Comparison of ENCODE assay signal across 8 cellular contexts in the genomic region with DNA sequence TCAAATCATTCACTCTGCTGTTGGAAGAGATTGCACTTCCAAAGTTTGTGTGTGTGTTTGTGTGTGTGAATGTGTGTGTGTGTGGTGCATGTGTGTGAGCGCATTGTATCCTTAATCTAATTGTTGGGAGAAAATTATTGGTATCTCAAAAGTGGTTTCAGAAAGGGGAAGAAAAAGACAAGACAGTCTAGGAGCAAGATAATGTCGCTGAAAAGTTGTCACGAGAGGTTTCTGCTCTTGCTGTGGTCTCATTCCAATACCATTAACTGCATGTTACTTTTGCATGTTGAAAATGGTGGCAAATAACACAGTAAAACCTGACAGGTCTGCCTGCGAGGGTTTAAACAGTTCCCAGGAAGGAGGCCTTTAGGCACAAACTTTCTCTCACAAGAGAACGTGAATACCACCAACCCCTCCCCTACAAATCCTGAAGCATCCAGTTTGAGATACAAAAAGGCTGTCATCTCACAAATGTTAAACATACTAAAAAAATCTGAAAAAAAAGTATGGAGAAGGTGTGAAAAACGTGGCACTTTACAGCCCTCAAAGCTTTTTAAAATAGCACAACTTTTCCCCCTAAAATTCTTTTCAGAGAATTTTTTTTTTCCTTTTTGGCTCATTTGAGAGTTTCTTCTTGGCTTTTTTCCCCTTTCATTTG. TPM values are rescaled to one million over a fixed set of nuclear protein-coding genes. Genes with fewer than 3 reads are reported as not detected.
DNase-seq lines count a peak whose midpoint lies in the region; ATAC-seq, FAIRE-seq and TF ChIP-seq lines count a peak whose summit lies in the region.

No MANE protein-coding gene starts in this region.

- H3K9ac ChIP-seq in K562 (ENCODE audit: insufficient read depth in 1 of 2, low read depth in 2 of 2, low read length in 2 of 2): peak overlapping the region in 1 of 2 experiments; percentile 50; a peak in 2 of 4 replicates

- intact Hi-C loops in K562 (cut with micrococcal nuclease): loop anchor here (5.0 kb wide), 2 partner anchors 67 to 177 kb away; a partner anchor contains a TSS

- 0 out of 2 replicates have a peak, but pooled peaks have one; percentile 40 for TF ChIP-seq POLR2A in K562 (conservative IDR thresholded peaks at IDR 0.05)

- H3K27ac ChIP-seq in K562 (ENCODE audit: extremely low read depth, low read depth, low read length) (peak overlapping the region; percentile 60), lung (ENCODE audit: low read depth in 1 of 2, low read length in 1 of 2) (peak overlapping the region; percentile 62 to 99), temporal lobe (ENCODE audit: low read depth, low read length) (peak overlapping the region; percentile 99)

- no TSS peak for BruUV-seq in K562 (replicated peaks; lab: Mats Ljungman, UMichigan)

- H3K9me3 ChIP-seq in K562 (replicated peaks; ENCODE audit: control insufficient read depth, insufficient read depth, low read depth, low read length) (no peaks in the 10 kb centered on the region), lung (ENCODE audit: control insufficient read depth in 2 of 2, insufficient read depth in 1 of 2, low read length in 1 of 2) (no peaks in the 10 kb centered on the region)

- FAIRE-seq in K562 (lab: Jason Lieb, UNC): peak; percentile 32

- CTCF ChIA-PET in K562 (lab: Yijun Ruan, JAX; ENCODE audit: low intra/inter-chr PET ratio): interaction anchor here (0.6 kb wide), 1 partner anchor 646 kb away, joined by 4 read pairs; no protein-coding TSS in a partner anchor

- peaks cover 90% of the 10 kb centered on the region for H3K36me3 ChIP-seq in K562 (ENCODE audit: control insufficient read depth, insufficient read depth, low read length)
- no peaks in the 10 kb centered on the region for H3K36me3 ChIP-seq in lung (ENCODE audit: control insufficient read depth in 2 of 2, insufficient read depth in 2 of 2, low read length in 2 of 2)

- H4K20me1 ChIP-seq in K562 (replicated peaks; ENCODE audit: control insufficient read depth, insufficient read depth, low read length): peaks cover 43% of the 10 kb centered on the region

- ATAC-seq in K562 (peak; percentile 4), lung (ENCODE audit: insufficient read depth, low FRiP score) (no peak), HG03354 (IDR thresholded peaks at IDR 0.05; ENCODE audit: poor library complexity, severe bottlenecking, unreplicated experiment) (no peak), GM18873 (IDR thresholded peaks at IDR 0.05; ENCODE audit: low FRiP score, unreplicated experiment) (no peak)

- no peak for TF ChIP-seq EP300 in K562 (IDR thresholded peaks at IDR 0.05; ENCODE audit: low read length)

- in situ Hi-C loops in K562 (cut with MboI): no loop called here

- H3K27me3 ChIP-seq in K562 (ENCODE audit: control insufficient read depth in 2 of 2, insufficient read depth in 2 of 2, low read length in 2 of 2): no peaks in the 10 kb centered on the region
- H3K27me3 ChIP-seq in lung (ENCODE audit: control insufficient read depth, insufficient read depth): no peaks in the 10 kb centered on the region

- TF ChIP-seq CTCF in K562 (IDR thresholded peaks at IDR 0.05 in 2 of 3, conservative IDR thresholded peaks at IDR 0.05 in 1 of 3; ENCODE audit: insufficient read depth in 2 of 3, low read depth in 1 of 3, low read length in 3 of 3) (no peak), lung (IDR thresholded peaks at IDR 0.05; ENCODE audit: control extremely low read depth, extremely low read depth) (no peak)

- DNase-seq in LHCN-M2 (ENCODE audit: low read depth) (peak; percentile 19), K562 (ENCODE audit: extremely low read depth in 1 of 4, low spot score in 3 of 4) (peak in 1 of 4 experiments; percentile 41), lung (ENCODE audit: low spot score) (no peak), NCI-H146 (lab: John Stamatoyannopoulos, UW) (no peak), hepatic stellate cell (ENCODE audit: low spot score) (no peak)

- peaks cover 100% of the 10 kb centered on the region for H3K79me2 ChIP-seq in K562 (ENCODE audit: control insufficient read depth, insufficient read depth, low read length)

- H3K4me1 ChIP-seq in K562 (replicated peaks in 1 of 2; ENCODE audit: control insufficient read depth in 2 of 2, insufficient read depth in 2 of 2, low read length in 2 of 2) (peaks cover 33 to 89% of the 10 kb centered on the region in 2 experiments), lung (ENCODE audit: control insufficient read depth in 2 of 2, insufficient read depth in 2 of 2, low read length in 2 of 2) (peaks cover 3 to 8% of the 10 kb centered on the region in 2 donors)

- no peak overlapping the region for H2AFZ ChIP-seq in K562 (ENCODE audit: low read depth, low read length)

- H3K9me1 ChIP-seq in K562 (ENCODE audit: control insufficient read depth, insufficient read depth, low read length): no peaks in the 10 kb centered on the region

- POLR2A ChIA-PET in K562 (lab: Yijun Ruan, JAX): interaction anchor here (0.7 to 4.8 kb wide), 5 partner anchors 12 to 374 kb away, joined by 3 to 21 read pairs (median 3); no protein-coding TSS in a partner anchor

- peak overlapping the region; percentile 3; the same call in 1 of the 2 replicates for H3K4me3 ChIP-seq in K562
- H3K4me3 ChIP-seq in lung: no peak overlapping the region

- TF ChIP-seq RAD21 in K562 (CRISPR knock-in tag; conservative IDR thresholded peaks at IDR 0.05 in 1 of 2, IDR thresholded peaks at IDR 0.05 in 1 of 2): no peak

- WGBS in K562 (ENCODE audit: insufficient coverage, low coverage, missing lambda C conversion rate): 11% methylated on average over 6 of the region's 6 CpGs
- WGBS in lung, 2 donors: 32 to 53% methylated on average over 6 of the region's 6 CpGs

- peak overlapping the region; percentile 65 for H3K4me2 ChIP-seq in K562 (ENCODE audit: insufficient read depth, low read length)

TF ChIP-seq in K562, 482 proteins besides CTCF, POLR2A, EP300 and RAD21 (continues in another document):
- TF ChIP-seq CCNT2 (IDR thresholded peaks at IDR 0.05; ENCODE audit: borderline replicate concordance, extremely low read depth, insufficient read length, low read depth, low read length) (peak; percentile 14), HDGF (IDR thresholded peaks at IDR 0.05) (peak; percentile 75; the same call in 1 of the 2 replicates), HDAC1 (IDR thresholded peaks at IDR 0.05) (0 out of 4 replicates have a peak, but pooled peaks of 1 of the 2 experiments have one; percentile 7), FOXM1 (IDR thresholded peaks at IDR 0.05; ENCODE audit: low read depth) (no peak), FOXM1 (CRISPR knock-in tag; IDR thresholded peaks at IDR 0.05; ENCODE audit: low read depth) (no peak), MIER1 (IDR thresholded peaks at IDR 0.05; ENCODE audit: low read depth) (no peak), TOE1 (IDR thresholded peaks at IDR 0.05; ENCODE audit: borderline replicate concordance) (0 out of 2 replicates have a peak, but pooled peaks have one; percentile 10), TOE1 (CRISPR knock-in tag; IDR thresholded peaks at IDR 0.05; ENCODE audit: borderline replicate concordance, low read depth) (no peak), CREB1 (IDR thresholded peaks at IDR 0.05) (no peak), CREB1 (CRISPR knock-in tag; IDR thresholded peaks at IDR 0.05) (no peak), KAT2B (IDR thresholded peaks at IDR 0.05; ENCODE audit: low read depth, low read length) (no peak), CHCHD3 (CRISPR knock-in tag; IDR thresholded peaks at IDR 0.05) (no peak), PTBP1 (IDR thresholded peaks at IDR 0.05; ENCODE audit: low read depth, low read length) (no peak), ZNF239 (CRISPR knock-in tag; IDR thresholded peaks at IDR 0.05) (no peak), PML (IDR thresholded peaks at IDR 0.05; ENCODE audit: low read length) (no peak; the same call in 1 of the 2 replicates), SUPT5H (IDR thresholded peaks at IDR 0.05) (peak; percentile 58), POLR2G (IDR thresholded peaks at IDR 0.05; ENCODE audit: low read depth, low read length) (no peak; the same call in 1 of the 2 replicates), BMI1 (IDR thresholded peaks at IDR 0.05; ENCODE audit: low read length) (no peak)
- TF ChIP-seq, protein P1, sequence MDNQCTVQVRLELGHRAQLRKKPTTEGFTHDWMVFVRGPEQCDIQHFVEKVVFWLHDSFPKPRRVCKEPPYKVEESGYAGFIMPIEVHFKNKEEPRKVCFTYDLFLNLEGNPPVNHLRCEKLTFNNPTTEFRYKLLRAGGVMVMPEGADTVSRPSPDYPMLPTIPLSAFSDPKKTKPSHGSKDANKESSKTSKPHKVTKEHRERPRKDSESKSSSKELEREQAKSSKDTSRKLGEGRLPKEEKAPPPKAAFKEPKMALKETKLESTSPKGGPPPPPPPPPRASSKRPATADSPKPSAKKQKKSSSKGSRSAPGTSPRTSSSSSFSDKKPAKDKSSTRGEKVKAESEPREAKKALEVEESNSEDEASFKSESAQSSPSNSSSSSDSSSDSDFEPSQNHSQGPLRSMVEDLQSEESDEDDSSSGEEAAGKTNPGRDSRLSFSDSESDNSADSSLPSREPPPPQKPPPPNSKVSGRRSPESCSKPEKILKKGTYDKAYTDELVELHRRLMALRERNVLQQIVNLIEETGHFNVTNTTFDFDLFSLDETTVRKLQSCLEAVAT (IDR thresholded peaks at IDR 0.05): peak in 1 of 2 experiments; percentile 81; a peak in 2 of 4 replicates

RNA-seq across cellular contexts. Expression of a gene that starts 10.2 kb away (rescaled TPM):
- total RNA-seq in LHCN-M2 (2014; rRNA removed): 52.9 and 56.7 TPM in 2 replicates
- 27.1 TPM for polyA plus RNA-seq in LHCN-M2 (2012)
- total RNA-seq in K562 (2011; cell fraction: chromatin; rRNA removed; ENCODE audit: low replicate concordance): 342 and 614 TPM in 2 replicates
- total RNA-seq in K562 (2011; cell fraction: nucleolus; rRNA removed): 113 and 153 TPM in 2 replicates
- 327 and 692 TPM in 2 replicates for total RNA-seq in K562 (2011; cell fraction: nucleoplasm; rRNA removed)
- 65.0 and 72.3 TPM in 2 replicates for total RNA-seq in K562 (2014; rRNA removed)
- 87.9 and 96.2 TPM in 2 replicates for total RNA-seq in K562 (2014; rRNA removed; fragmentation: Illumina TruSeq; extraction: Trizol)
- 82.2 and 85.8 TPM in 2 replicates for total RNA-seq in K562 (2015; rRNA removed; fragmentation: Illumina TruSeq; extraction: Trizol)
- total RNA-seq in K562 (2021): 101 and 113 TPM in 2 replicates
- polyA plus RNA-seq in K562 (2011; rRNA removed): 66.9 and 73.3 TPM in 2 replicates
- 37.5 and 39.9 TPM in 2 replicates for polyA plus RNA-seq in K562 (2011; cell fraction: cytosol; rRNA removed)
- 143 and 148 TPM in 2 replicates for polyA plus RNA-seq in K562 (2011; cell fraction: nucleus; rRNA removed)
- polyA plus RNA-seq in K562 (2012): 33.6 and 40.1 TPM in 2 replicates
- 52.2 and 57.2 TPM in 2 replicates for polyA plus RNA-seq in K562 (2014; fragmentation: Illumina TruSeq; extraction: Trizol)
- 10 to 100 TPM; 15.1 to 30.1 TPM for polyA plus RNA-seq in K562 (2014; fragmentation: Nextera tagmentation; extraction: Ambion mirVana)
- 46.5 and 50.2 TPM in 2 replicates for polyA plus RNA-seq in K562 (2014; rRNA removed)
- 369 and 399 TPM in 2 replicates for polyA minus RNA-seq in K562 (2011; rRNA and poly(A)+ RNA removed)
- polyA minus RNA-seq in K562 (2011; cell fraction: cytosol; rRNA and poly(A)+ RNA removed): 41.4 and 51.2 TPM in 2 replicates
- 431 and 576 TPM in 2 replicates for polyA minus RNA-seq in K562 (2011; cell fraction: nucleus; rRNA and poly(A)+ RNA removed)
- total RNA-seq in lung: 100 to 1,000 TPM; 176 to 332 TPM
- polyA plus RNA-seq in lung: 10 to 100 TPM; 27.0 to 77.6 TPM
- total RNA-seq in temporal lobe: 283 TPM
